Comparison of ENCODE assay signal across 19 cellular contexts in genomic region chr7:77244222-77244934, GRCh38. TPM values are rescaled to one million over a fixed set of nuclear protein-coding genes. Genes with fewer than 3 reads are reported as not detected.
DNase-seq lines count a peak whose midpoint lies in the region; ATAC-seq and TF ChIP-seq lines count a peak whose summit lies in the region.
"Had no signal": no experiment of that assay in that cellular context is flagged by ENCODE, and none has a peak within 500 bp of the region (broad histone marks: within the 10 kb centered on the region; RNA-seq: fewer than 3 reads in every experiment).

No MANE protein-coding gene starts in this region.

- no peaks in the 10 kb centered on the region for H3K27me3 ChIP-seq in HL-60 (ENCODE audit: insufficient read depth, poor library complexity, severe bottlenecking)
- H3K27me3 ChIP-seq in left ventricle myocardium inferior (ENCODE audit: low read depth) = no peaks in the 10 kb centered on the region
- H3K27me3 ChIP-seq in A673 (replicated peaks; ENCODE audit: insufficient read depth, low read depth, low read length, poor library complexity) = no peaks in the 10 kb centered on the region
- H3K27me3 ChIP-seq: spleen had no signal

- H3K36me3 ChIP-seq in left ventricle myocardium inferior (no peaks in the 10 kb centered on the region), A673 (ENCODE audit: insufficient read depth, low read length, poor library complexity, severe bottlenecking) (no peaks in the 10 kb centered on the region)

- H3K4me3 ChIP-seq in HL-60 (replicated peaks; ENCODE audit: insufficient read depth, low read length) (no peak overlapping the region), left ventricle myocardium inferior (peak overlapping the region; percentile 57), A673 (ENCODE audit: low read depth, low read length, poor library complexity, severe bottlenecking) (no peak overlapping the region)
- H3K4me3 ChIP-seq: spleen had no signal

- no TSS peak for BruUV-seq in A673 (replicated peaks; lab: Mats Ljungman, UMichigan)

- DNase-seq in HL-60 (ENCODE audit: low read depth in 1 of 2, low spot score in 1 of 2) (peak in 1 of 2 experiments; percentile 33), RKO (ENCODE audit: low spot score) (peak; percentile 30), left ventricle myocardium inferior (no peak), sciatic nerve (ENCODE audit: low spot score) (no peak), NCI-H526 (lab: John Stamatoyannopoulos, UW) (no peak), A673 (ENCODE audit: low spot score) (no peak)
- DNase-seq: activated CD8-positive, alpha-beta T cell treated with anti-CD3 and anti-CD28 coated beads, Interleukin-2, amount 10 ng/mL, durations not matched to agents 7 days and 5 days; Calu3; GF-D8; NCI-H187; NCI-H510A; OCI-M1; spleen; stimulated activated naive CD8-positive, alpha-beta T cell treated with anti-CD3 and anti-CD28 coated beads, Interleukin-15, Interleukin-2, amounts not matched to agents 100 U/mL and 50 U/mL, for 24 hours had no signal

- ATAC-seq in sciatic nerve (peak; percentile 58), HG03442 (IDR thresholded peaks at IDR 0.05; ENCODE audit: unreplicated experiment) (no peak), GM21717 (IDR thresholded peaks at IDR 0.05; ENCODE audit: unreplicated experiment) (no peak)
- ATAC-seq: activated CD8-positive, alpha-beta T cell treated with anti-CD3 and anti-CD28 coated beads, Interleukin-2, amount 10 ng/mL, durations not matched to agents 7 days and 5 days; stimulated activated naive CD8-positive, alpha-beta T cell treated with anti-CD3 and anti-CD28 coated beads, Interleukin-15, Interleukin-2, amounts not matched to agents 100 U/mL and 50 U/mL, for 24 hours had no signal

- H3K9me3 ChIP-seq in left ventricle myocardium inferior (replicated peaks) = no peaks in the 10 kb centered on the region
- no peaks in the 10 kb centered on the region for H3K9me3 ChIP-seq in A673 (ENCODE audit: low read depth, low read length, poor library complexity, severe bottlenecking)
- H3K9me3 ChIP-seq: spleen had no signal

- TF ChIP-seq CTCF in HL-60 (IDR thresholded peaks at IDR 0.05; ENCODE audit: insufficient read depth, low read length) (no peak), left ventricle myocardium inferior (IDR thresholded peaks at IDR 0.05; ENCODE audit: borderline replicate concordance) (no peak), A673 (conservative IDR thresholded peaks at IDR 0.05; ENCODE audit: low read depth, low read length) (no peak)

- peaks cover 37% of the 10 kb centered on the region for H3K4me1 ChIP-seq in left ventricle myocardium inferior
- no peaks in the 10 kb centered on the region for H3K4me1 ChIP-seq in A673 (ENCODE audit: insufficient read depth, low read length, poor library complexity, severe bottlenecking)

- POLR2A ChIA-PET in A673 (lab: Charles Lee; ENCODE audit: low non-redundant PET) = no interaction called here

- peak overlapping the region; percentile 44 for H3K27ac ChIP-seq in HL-60 (replicated peaks)
- peak overlapping the region; percentile 72 for H3K27ac ChIP-seq in left ventricle myocardium inferior (replicated peaks)
- H3K27ac ChIP-seq in A673 (ENCODE audit: low read depth, low read length, poor library complexity, severe bottlenecking) = no peak overlapping the region
- H3K27ac ChIP-seq: KMS-11, VCaP had no signal

- CTCF ChIA-PET in A673 (lab: Charles Lee) = no interaction called here

- intact Hi-C loops in left ventricle myocardium inferior (cut with micrococcal nuclease) (no loop called here), sciatic nerve (cut with DNase I) (no loop called here), A673 (cut with micrococcal nuclease; ENCODE audit: unreplicated experiment) (no loop called here)

RNA-seq across cellular contexts. Expression of gene FGL2, which starts 44.8 kb away (rescaled TPM):
- 10.6 TPM for total RNA-seq in left ventricle myocardium inferior
- total RNA-seq in sciatic nerve = 269 TPM
- not detected in 2 replicates for total RNA-seq in A673 (2021)
- total RNA-seq: chondrocyte had no signal

Comparison
In these comparisons a context has a peak if more than half of its experiments do, and no peak if none do; other contexts are left out.
1. RNA of gene FGL2, which starts 44.8 kb away (total RNA-seq): 269 TPM in sciatic nerve (single experiment); 10.6 TPM in left ventricle myocardium inferior (single experiment) and not detected in A673; every median in the first group is over 10 times any median in the second.